In genomic region chr11:100876826-100877545, GRCh38 we compare ENCODE assay signal across 8 cellular contexts.
DNase-seq lines count a peak whose midpoint lies in the region; ATAC-seq and TF ChIP-seq lines count a peak whose summit lies in the region.

No MANE protein-coding gene starts in this region.

- no TSS peak for BruUV-seq in MCF 10A (replicated peaks; lab: Mats Ljungman, UMichigan)

- H3K9me3 Mint-ChIP-seq in MCF 10A (ENCODE audit: unreplicated experiment), result no peaks in the 10 kb centered on the region
- H3K9me3 Mint-ChIP-seq in nephron, result peaks cover 13% of the 10 kb centered on the region
- H3K9me3 Mint-ChIP-seq in CD8-positive, alpha-beta memory T cell, result peaks cover under 1 to 26% (median 5%) of the 10 kb centered on the region in 5 donors
- peaks cover 5% of the 10 kb centered on the region for H3K9me3 Mint-ChIP-seq in CD4-positive, alpha-beta T cell
- peaks cover under 1 to 3% of the 10 kb centered on the region in 2 donors for H3K9me3 Mint-ChIP-seq in natural killer cell

- H3K27ac Mint-ChIP-seq in MCF 10A (ENCODE audit: low read depth, unreplicated experiment), result no peak overlapping the region
- H3K27ac Mint-ChIP-seq in nephron, result peak overlapping the region; percentile 93 to 96 (median 95)
- no peak overlapping the region for H3K27ac Mint-ChIP-seq in CD8-positive, alpha-beta memory T cell
- H3K27ac Mint-ChIP-seq in CD4-positive, alpha-beta T cell, result no peak overlapping the region
- no peak overlapping the region for H3K27ac Mint-ChIP-seq in natural killer cell

- intact Hi-C loops in MCF 10A (cut with micrococcal nuclease) (no loop called here), natural killer cell (cut with micrococcal nuclease) (no loop called here)
- intact Hi-C loops in CD4-positive, alpha-beta T cell (cut with DNase I, micrococcal nuclease), result no loop called here

- ATAC-seq in GM18870 (IDR thresholded peaks at IDR 0.05; ENCODE audit: unreplicated experiment) (peak; percentile 85), HG03175 (IDR thresholded peaks at IDR 0.05; ENCODE audit: unreplicated experiment) (peak; percentile 68), natural killer cell (no peak)
- no peak for ATAC-seq in CD4-positive, alpha-beta T cell (ENCODE audit: poor library complexity)

- no peak overlapping the region for H3K27ac ChIP-seq in CD8-positive, alpha-beta memory T cell (ENCODE audit: low read depth, low read length)
- H3K27ac ChIP-seq in CD4-positive, alpha-beta T cell (ENCODE audit: low read depth, low read length), result no peak overlapping the region

- no peaks in the 10 kb centered on the region for H3K4me1 Mint-ChIP-seq in MCF 10A (ENCODE audit: insufficient read depth, unreplicated experiment)
- H3K4me1 Mint-ChIP-seq in nephron, result peaks cover 41% of the 10 kb centered on the region
- H3K4me1 Mint-ChIP-seq in CD8-positive, alpha-beta memory T cell, result no peaks in the 10 kb centered on the region
- H3K4me1 Mint-ChIP-seq in CD4-positive, alpha-beta T cell (ENCODE audit: low read depth), result no peaks in the 10 kb centered on the region
- H3K4me1 Mint-ChIP-seq in natural killer cell, result peaks cover 0 to 18% of the 10 kb centered on the region in 2 donors

- H3K27me3 ChIP-seq in CD8-positive, alpha-beta memory T cell (ENCODE audit: insufficient read depth, low read length, poor library complexity, severe bottlenecking), result no peaks in the 10 kb centered on the region
- H3K27me3 ChIP-seq in CD4-positive, alpha-beta T cell (ENCODE audit: control insufficient read depth, insufficient read depth, low read length), result no peaks in the 10 kb centered on the region

- no peaks in the 10 kb centered on the region for H3K9me3 ChIP-seq in CD8-positive, alpha-beta memory T cell (ENCODE audit: low read length)
- no peaks in the 10 kb centered on the region for H3K9me3 ChIP-seq in CD4-positive, alpha-beta T cell (ENCODE audit: control insufficient read depth, low read length)

- H3K4me3 Mint-ChIP-seq in MCF 10A (ENCODE audit: unreplicated experiment), result no peak overlapping the region
- H3K4me3 Mint-ChIP-seq in nephron, result peak overlapping the region in 1 of 3 experiments; percentile 38
- no peak overlapping the region for H3K4me3 Mint-ChIP-seq in CD8-positive, alpha-beta memory T cell
- no peak overlapping the region for H3K4me3 Mint-ChIP-seq in CD4-positive, alpha-beta T cell
- no peak overlapping the region for H3K4me3 Mint-ChIP-seq in natural killer cell

- CTCF ChIA-PET in MCF 10A (lab: Yijun Ruan, JAX), result interaction anchor here (0.5 to 1.4 kb wide), 4 partner anchors 194 to 557 kb away, joined by 3 to 5 read pairs (median 4); no protein-coding TSS in a partner anchor
- CTCF ChIA-PET in CD8-positive, alpha-beta memory T cell (lab: Charles Lee), result no interaction called here
- CTCF ChIA-PET in CD4-positive, alpha-beta T cell (lab: Charles Lee), result no interaction called here

- H3K36me3 ChIP-seq in CD8-positive, alpha-beta memory T cell (ENCODE audit: insufficient read depth, low read length), result no peaks in the 10 kb centered on the region

- DNase-seq in MCF 10A (ENCODE audit: unreplicated experiment), result peak; percentile 47
- no peak for DNase-seq in CD8-positive, alpha-beta memory T cell
- DNase-seq in G401 (ENCODE audit: low spot score), result no peak
- DNase-seq in CD4-positive, alpha-beta T cell, result no peak
- DNase-seq in natural killer cell, result no peak

- H3K4me1 ChIP-seq in CD8-positive, alpha-beta memory T cell (ENCODE audit: insufficient read depth, low read length), result no peaks in the 10 kb centered on the region

- TF ChIP-seq CTCF in MCF 10A (IDR thresholded peaks at IDR 0.05; ENCODE audit: unreplicated experiment) (no peak), nephron (IDR thresholded peaks at IDR 0.05; ENCODE audit: unreplicated experiment in 3 of 3) (no peak), natural killer cell (IDR thresholded peaks at IDR 0.05) (no peak)
- TF ChIP-seq CTCF in CD4-positive, alpha-beta T cell (IDR thresholded peaks at IDR 0.05), result no peak

- H3K4me3 ChIP-seq in CD8-positive, alpha-beta memory T cell (ENCODE audit: low read length), result no peak overlapping the region

- H3K36me3 Mint-ChIP-seq in MCF 10A (ENCODE audit: insufficient read depth, unreplicated experiment) (no peaks in the 10 kb centered on the region), nephron (ENCODE audit: low read depth) (peaks cover 19% of the 10 kb centered on the region), natural killer cell (no peaks in the 10 kb centered on the region)
- H3K36me3 Mint-ChIP-seq in CD8-positive, alpha-beta memory T cell, result no peaks in the 10 kb centered on the region
- no peaks in the 10 kb centered on the region for H3K36me3 Mint-ChIP-seq in CD4-positive, alpha-beta T cell (ENCODE audit: low read depth)

- in situ Hi-C loops in G401 (cut with HindIII; ENCODE audit: low sequenced_read_pairs), result no loop called here

- POLR2A ChIA-PET in MCF 10A (lab: Yijun Ruan, JAX), result interaction anchor here (0.6 kb wide), 1 partner anchor 539 kb away, joined by 3 read pairs; no protein-coding TSS in a partner anchor
- POLR2A ChIA-PET in CD8-positive, alpha-beta memory T cell (lab: Charles Lee), result no interaction called here
- POLR2A ChIA-PET in CD4-positive, alpha-beta T cell (lab: Charles Lee), result no interaction called here

- no peaks in the 10 kb centered on the region for H3K27me3 Mint-ChIP-seq in MCF 10A (ENCODE audit: insufficient read depth, unreplicated experiment)
- no peaks in the 10 kb centered on the region for H3K27me3 Mint-ChIP-seq in nephron (ENCODE audit: low read depth)
- no peaks in the 10 kb centered on the region for H3K27me3 Mint-ChIP-seq in CD8-positive, alpha-beta memory T cell
- no peaks in the 10 kb centered on the region for H3K27me3 Mint-ChIP-seq in CD4-positive, alpha-beta T cell
- no peaks in the 10 kb centered on the region for H3K27me3 Mint-ChIP-seq in natural killer cell (ENCODE audit: low read depth in 2 of 2)

Comparison
In these comparisons a context has a peak if more than half of its experiments do, and no peak if none do; other contexts are left out.
1. ATAC-seq: peak in GM18870 (single experiment) and HG03175 (single experiment); none in CD4-positive, alpha-beta T cell (single experiment) and natural killer cell (0 of 3).
2. H3K27ac Mint-ChIP-seq: peak in nephron (3 of 3); none in MCF 10A (single experiment), CD8-positive, alpha-beta memory T cell (0 of 8), CD4-positive, alpha-beta T cell (single experiment) and natural killer cell (0 of 2).